In the genomic region with DNA sequence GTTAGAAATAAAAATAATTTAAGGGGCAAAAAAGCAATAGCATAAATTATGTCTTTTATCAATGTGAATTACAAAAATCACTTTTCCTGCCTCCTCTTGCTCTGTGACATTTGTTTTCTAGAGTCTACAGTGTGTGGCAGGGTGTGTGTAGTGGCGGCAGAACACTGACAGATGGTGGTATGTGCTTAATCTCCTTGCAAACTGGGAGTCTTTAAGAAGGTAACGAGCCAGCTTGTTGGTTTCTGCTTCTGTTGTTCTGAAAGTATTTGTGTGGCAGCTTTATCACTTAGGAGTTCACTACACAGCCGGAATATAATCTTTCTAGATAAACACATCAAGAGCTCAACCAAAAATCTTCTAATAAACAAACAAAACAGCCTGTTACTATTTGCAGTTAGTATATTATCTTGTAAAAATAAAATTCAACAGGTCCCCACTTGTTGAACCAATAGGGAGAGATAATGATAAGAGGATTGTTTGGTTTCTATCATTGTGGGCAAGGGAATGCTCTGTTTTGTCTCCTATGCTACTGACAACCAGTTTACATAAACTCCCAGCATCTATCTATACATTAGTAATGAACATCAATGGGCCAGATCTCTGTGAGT, we compare ENCODE assay signal across 17 cellular contexts. TPM values are rescaled to one million over a fixed set of nuclear protein-coding genes. Genes with fewer than 3 reads are reported as not detected.
A peak's percentile ranks its signal among the peaks of the same experiment; 100 is the strongest.
DNase-seq lines count a peak whose midpoint lies in the region; ATAC-seq and TF ChIP-seq lines count a peak whose summit lies in the region.
"Had no signal": no experiment of that assay in that cellular context is flagged by ENCODE, and none has a peak within 500 bp of the region (broad histone marks: within the 10 kb centered on the region; RNA-seq: fewer than 3 reads in every experiment).

No MANE protein-coding gene starts in this region.

- DNase-seq in DMS 273 treated with DMSO at 0.1 percent for 48 hours (lab: John Stamatoyannopoulos, UW), result peak; percentile 87
- no peak for DNase-seq in central memory CD8-positive, alpha-beta T cell (ENCODE audit: low spot score in 2 of 2)
- no peak for DNase-seq in activated CD4-positive, CD25-positive, alpha-beta regulatory T cell treated with anti-CD3 and anti-CD28 coated beads, Interleukin-2, amount 50 U/mL, for 72 hours
- no peak for DNase-seq in OCI-LY7 (ENCODE audit: low spot score)
- DNase-seq in medulla oblongata (ENCODE audit: extremely low spot score), result no peak
- no peak for DNase-seq in epidermal melanocyte (ENCODE audit: insufficient read length, low spot score)
- DNase-seq: activated CD4-positive, alpha-beta T cell treated with anti-CD3 and anti-CD28 coated beads for 1 hour; activated CD8-positive, alpha-beta memory T cell treated with anti-CD3 and anti-CD28 coated beads, Interleukin-2, amount 50 U/mL, for 48 hours; activated naive CD4-positive, alpha-beta T cell treated with anti-CD3 and anti-CD28 coated beads, Interleukin-2, amount 10 ng/mL, durations not matched to agents 7 days and 5 days; NCI-H1092; ovary had no signal

- H3K9me3 ChIP-seq in Loucy (ENCODE audit: insufficient read depth, low read depth, low read length) (no peaks in the 10 kb centered on the region), mesodermal cell (ENCODE audit: control insufficient read depth, low read length) (no peaks in the 10 kb centered on the region), OCI-LY7 (ENCODE audit: low read length) (no peaks in the 10 kb centered on the region)
- H3K9me3 ChIP-seq: ovary had no signal

- BruUV-seq in OCI-LY7 (replicated peaks; lab: Mats Ljungman, UMichigan), result no TSS peak

- H2AFZ ChIP-seq in Loucy (ENCODE audit: low read length), result no peak overlapping the region
- H2AFZ ChIP-seq in OCI-LY7 (ENCODE audit: low read length), result no peak overlapping the region

- H3K79me2 ChIP-seq in Loucy (ENCODE audit: insufficient read depth, low read length) (no peaks in the 10 kb centered on the region), OCI-LY7 (ENCODE audit: insufficient read depth, low read depth, low read length) (no peaks in the 10 kb centered on the region)

- H4K20me1 ChIP-seq in Loucy (ENCODE audit: insufficient read depth, low read length, poor library complexity, severe bottlenecking), result no peaks in the 10 kb centered on the region
- no peaks in the 10 kb centered on the region for H4K20me1 ChIP-seq in OCI-LY7 (ENCODE audit: insufficient read depth, low read length)

- no peaks in the 10 kb centered on the region for H3K4me1 Mint-ChIP-seq in central memory CD8-positive, alpha-beta T cell
- H3K4me1 Mint-ChIP-seq: activated naive CD4-positive, alpha-beta T cell treated with anti-CD3 and anti-CD28 coated beads, Interleukin-2, amount 10 ng/mL, durations not matched to agents 7 days and 5 days had no signal

- POLR2A ChIA-PET in OCI-LY7 (lab: Charles Lee), result interaction anchor here (0.6 kb wide), 1 partner anchor 876 kb away, joined by 3 read pairs; no protein-coding TSS in a partner anchor

- H3K4me2 ChIP-seq in Loucy (ENCODE audit: low read depth, low read length, poor library complexity, severe bottlenecking) (no peak overlapping the region), OCI-LY7 (ENCODE audit: low read length) (no peak overlapping the region)

- H3K27me3 Mint-ChIP-seq in central memory CD8-positive, alpha-beta T cell, result no peaks in the 10 kb centered on the region
- H3K27me3 Mint-ChIP-seq: brain had no signal

- H3K4me3 Mint-ChIP-seq in central memory CD8-positive, alpha-beta T cell, result no peak overlapping the region
- H3K4me3 Mint-ChIP-seq: activated naive CD4-positive, alpha-beta T cell treated with anti-CD3 and anti-CD28 coated beads, Interleukin-2, amount 10 ng/mL, durations not matched to agents 7 days and 5 days; brain; T-helper 1 cell treated with Interleukin-12 subunit alpha and Interleukin-12 subunit beta and Interleukin-4 antibody, amounts not matched to agents 30 μg/mL and 1 μg/mL, for 36 hours had no signal

- H3K4me1 ChIP-seq in Loucy (ENCODE audit: insufficient read depth, low read length, poor library complexity, severe bottlenecking) (peaks cover 5% of the 10 kb centered on the region), mesodermal cell (ENCODE audit: control insufficient read depth, insufficient read depth, low read length, poor library complexity, severe bottlenecking) (no peaks in the 10 kb centered on the region), OCI-LY7 (ENCODE audit: insufficient read depth, low read length, poor library complexity, severe bottlenecking) (no peaks in the 10 kb centered on the region)

- peak overlapping the region; percentile 51 for H3K27ac ChIP-seq in mesodermal cell (ENCODE audit: low read depth, low read length, severe bottlenecking)
- H3K27ac ChIP-seq in OCI-LY7 (ENCODE audit: low read depth, low read length, poor library complexity, severe bottlenecking), result no peak overlapping the region
- H3K27ac ChIP-seq: ovary, skin epidermis had no signal

- no peak for ATAC-seq in central memory CD8-positive, alpha-beta T cell (replicated peaks; ENCODE audit: extremely low read depth, poor library complexity, severe bottlenecking)
- ATAC-seq: Right ventricle myocardium inferior had no signal

- H3K4me3 ChIP-seq in Loucy (ENCODE audit: low read length, poor library complexity, severe bottlenecking), result no peak overlapping the region
- H3K4me3 ChIP-seq in mesodermal cell (ENCODE audit: extremely low read depth, insufficient read depth, low read length, poor library complexity, severe bottlenecking), result no peak overlapping the region
- H3K4me3 ChIP-seq in OCI-LY7 (ENCODE audit: low read depth, low read length, poor library complexity, severe bottlenecking), result no peak overlapping the region
- H3K4me3 ChIP-seq: ovary, skin epidermis had no signal

- TF ChIP-seq CTCF in Loucy (conservative IDR thresholded peaks at IDR 0.05; ENCODE audit: low read length), result peak; percentile 40; the same call in 1 of the 2 replicates
- TF ChIP-seq CTCF in OCI-LY7 (conservative IDR thresholded peaks at IDR 0.05; ENCODE audit: low read length), result no peak

- intact Hi-C loops in OCI-LY7 (cut with micrococcal nuclease; ENCODE audit: unreplicated experiment), result no loop called here

- no peaks in the 10 kb centered on the region for H3K9me3 Mint-ChIP-seq in central memory CD8-positive, alpha-beta T cell
- H3K9me3 Mint-ChIP-seq: activated naive CD4-positive, alpha-beta T cell treated with anti-CD3 and anti-CD28 coated beads, Interleukin-2, amount 10 ng/mL, durations not matched to agents 7 days and 5 days; brain; T-helper 1 cell treated with Interleukin-12 subunit alpha and Interleukin-12 subunit beta and Interleukin-4 antibody, amounts not matched to agents 30 μg/mL and 1 μg/mL, for 36 hours had no signal

- CTCF ChIA-PET in OCI-LY7 (lab: Charles Lee; ENCODE audit: unreplicated experiment), result no interaction called here

- H3K27me3 ChIP-seq in Loucy (ENCODE audit: insufficient read depth, low read length, poor library complexity, severe bottlenecking), result no peaks in the 10 kb centered on the region
- H3K27me3 ChIP-seq: ovary had no signal

- H3K36me3 ChIP-seq in Loucy (ENCODE audit: insufficient read depth, low read length) (no peaks in the 10 kb centered on the region), mesodermal cell (ENCODE audit: control insufficient read depth, insufficient read depth, low read length) (peaks cover 9% of the 10 kb centered on the region), OCI-LY7 (ENCODE audit: insufficient read depth, low read length) (no peaks in the 10 kb centered on the region)
- H3K36me3 ChIP-seq: ovary had no signal

- no peaks in the 10 kb centered on the region for H3F3A ChIP-seq in Loucy (ENCODE audit: low read depth)

- H3K9ac ChIP-seq in Loucy (ENCODE audit: low read depth, low read length, poor library complexity, severe bottlenecking), result no peak overlapping the region

- WGBS in mesodermal cell (ENCODE audit: insufficient coverage in 2 of 2), 2 experiments, result 38% methylated on average over 2 of the region's 3 CpGs; no CpG with 5 or more reads in 1 of the 2 experiments

- H3K27ac Mint-ChIP-seq in central memory CD8-positive, alpha-beta T cell (ENCODE audit: low read depth), result peak overlapping the region; percentile 55
- H3K27ac Mint-ChIP-seq: activated naive CD4-positive, alpha-beta T cell treated with anti-CD3 and anti-CD28 coated beads, Interleukin-2, amount 10 ng/mL, durations not matched to agents 7 days and 5 days; T-helper 1 cell treated with Interleukin-12 subunit alpha and Interleukin-12 subunit beta and Interleukin-4 antibody, amounts not matched to agents 30 μg/mL and 1 μg/mL, for 36 hours had no signal

- H3K36me3 Mint-ChIP-seq in central memory CD8-positive, alpha-beta T cell (ENCODE audit: insufficient read depth), result peaks cover 1% of the 10 kb centered on the region
- H3K36me3 Mint-ChIP-seq: activated naive CD4-positive, alpha-beta T cell treated with anti-CD3 and anti-CD28 coated beads, Interleukin-2, amount 10 ng/mL, durations not matched to agents 7 days and 5 days; brain had no signal

- H3K9me2 ChIP-seq in Loucy (replicated peaks; ENCODE audit: low read depth, low read length), result no peaks in the 10 kb centered on the region
- no peaks in the 10 kb centered on the region for H3K9me2 ChIP-seq in OCI-LY7 (ENCODE audit: insufficient read depth, low read length)

RNA-seq across cellular contexts. Expression of gene CDKL1, which starts 13.0 kb away (rescaled TPM):
- 15.9 TPM for polyA plus RNA-seq in mesodermal cell (2013, experiment 1 of 2)
- 12.3 TPM for polyA plus RNA-seq in mesodermal cell (2013, experiment 2 of 2)
- 0.09 TPM in 1 of 2 replicates, not detected in the other for total RNA-seq in OCI-LY7 (2014; rRNA removed; shearing (Covaris generic))
- 0.22 and 0.36 TPM in 2 replicates for total RNA-seq in OCI-LY7 (2022)
